8 cellular contexts compared by ENCODE assay signal in genomic region chr1:154191990-154192450, GRCh38. TPM values are rescaled to one million over a fixed set of nuclear protein-coding genes. Genes with fewer than 3 reads are reported as not detected.
DNase-seq lines count a peak whose midpoint lies in the region; TF ChIP-seq lines count a peak whose summit lies in the region.

Gene TPM3 (minus strand): TSS chr1:154192100. CDS start chr1:154192018, 82 bp downstream.

- no peak within 1 kb of the TSS for H2AFZ ChIP-seq in ACC112 (ENCODE audit: low read length, unreplicated experiment)

- DNase-seq in NB4 (ENCODE audit: low read depth) (peak; percentile 55), colonic mucosa (no peak), mesothelial cell of epicardium (ENCODE audit: low spot score in 2 of 2, unreplicated experiment in 2 of 2) (no peak), NCI-H1694 (lab: John Stamatoyannopoulos, UW) (no peak), NCI-H1436 treated with DMSO at 0.1 percent for 48 hours (lab: John Stamatoyannopoulos, UW) (no peak), HUDEP-2 (lab: John Stamatoyannopoulos, UW; ENCODE audit: unreplicated experiment in 76 of 76) (no peak), activated gamma-delta T cell (lab: John Stamatoyannopoulos, UW) (no peak)

- intact Hi-C loops in colonic mucosa (cut with DNase I), result loop anchor here (10.0 kb wide), 2 partner anchors 73 to 143 kb away; no protein-coding TSS in a partner anchor

- H3K4me1 ChIP-seq in ACC112 (ENCODE audit: control insufficient read depth, insufficient read depth, low read length, unreplicated experiment), result peaks cover 21% of the 10 kb centered on the region
- H3K4me1 ChIP-seq in colonic mucosa, result no peaks in the 10 kb centered on the region

- peak within 1 kb of the TSS; percentile 9 for H3K4me3 Mint-ChIP-seq in mesothelial cell of epicardium

- peaks cover 9% of the 10 kb centered on the region for H3K27me3 Mint-ChIP-seq in mesothelial cell of epicardium (ENCODE audit: low read depth)

- H3K4me3 ChIP-seq in ACC112 (ENCODE audit: low read depth, low read length) (no peak within 1 kb of the TSS), NB4 (ENCODE audit: low read depth, low read length) (no peak within 1 kb of the TSS), colonic mucosa (no peak within 1 kb of the TSS)

- H3K79me2 ChIP-seq in ACC112 (ENCODE audit: control insufficient read depth, insufficient read depth, low read length, unreplicated experiment), result no peaks in the 10 kb centered on the region

- H3K27me3 ChIP-seq in ACC112 (ENCODE audit: insufficient read depth, low read length) (peaks cover 15% of the 10 kb centered on the region; the same call in 1 of the 2 replicates), colonic mucosa (no peaks in the 10 kb centered on the region)

- no peaks in the 10 kb centered on the region for H3K36me3 Mint-ChIP-seq in mesothelial cell of epicardium

- H3K36me3 ChIP-seq in ACC112 (ENCODE audit: insufficient read depth, low read length) (no peaks in the 10 kb centered on the region), colonic mucosa (no peaks in the 10 kb centered on the region)

- no peaks in the 10 kb centered on the region for H3K9me3 ChIP-seq in colonic mucosa

- peaks cover 19% of the 10 kb centered on the region for H3K4me1 Mint-ChIP-seq in mesothelial cell of epicardium

- H3K27ac Mint-ChIP-seq in mesothelial cell of epicardium, result no peak within 1 kb of the TSS

- H3K27ac ChIP-seq in ACC112 (ENCODE audit: low read depth, low read length) (peak within 1 kb of the TSS; percentile 44), colonic mucosa (no peak within 1 kb of the TSS)

- TF ChIP-seq POLR2A in NB4 (IDR thresholded peaks at IDR 0.05; ENCODE audit: extremely low read depth, insufficient read length), result no peak

- H3K9me3 Mint-ChIP-seq in mesothelial cell of epicardium, result no peaks in the 10 kb centered on the region

- no peak for TF ChIP-seq CTCF in NB4 (IDR thresholded peaks at IDR 0.05; ENCODE audit: low read depth, low read length)
- no peak for TF ChIP-seq CTCF in colonic mucosa (IDR thresholded peaks at IDR 0.05)
- TF ChIP-seq CTCF in mesothelial cell of epicardium (IDR thresholded peaks at IDR 0.05; ENCODE audit: unreplicated experiment), result no peak

- no peak within 1 kb of the TSS for H3K9ac ChIP-seq in colonic mucosa (ENCODE audit: low read depth in 2 of 2, low read length in 2 of 2)

RNA-seq across cellular contexts. Expression of gene TPM3, which starts in this region (rescaled TPM):
- total RNA-seq in colonic mucosa, result 100 to 1,000 TPM; 502 to 757 TPM
- 194 to 208 TPM (median 197 TPM) in 3 replicates for total RNA-seq in mesothelial cell of epicardium
